Comparison of ENCODE assay signal across 8 cellular contexts in the genomic region with DNA sequence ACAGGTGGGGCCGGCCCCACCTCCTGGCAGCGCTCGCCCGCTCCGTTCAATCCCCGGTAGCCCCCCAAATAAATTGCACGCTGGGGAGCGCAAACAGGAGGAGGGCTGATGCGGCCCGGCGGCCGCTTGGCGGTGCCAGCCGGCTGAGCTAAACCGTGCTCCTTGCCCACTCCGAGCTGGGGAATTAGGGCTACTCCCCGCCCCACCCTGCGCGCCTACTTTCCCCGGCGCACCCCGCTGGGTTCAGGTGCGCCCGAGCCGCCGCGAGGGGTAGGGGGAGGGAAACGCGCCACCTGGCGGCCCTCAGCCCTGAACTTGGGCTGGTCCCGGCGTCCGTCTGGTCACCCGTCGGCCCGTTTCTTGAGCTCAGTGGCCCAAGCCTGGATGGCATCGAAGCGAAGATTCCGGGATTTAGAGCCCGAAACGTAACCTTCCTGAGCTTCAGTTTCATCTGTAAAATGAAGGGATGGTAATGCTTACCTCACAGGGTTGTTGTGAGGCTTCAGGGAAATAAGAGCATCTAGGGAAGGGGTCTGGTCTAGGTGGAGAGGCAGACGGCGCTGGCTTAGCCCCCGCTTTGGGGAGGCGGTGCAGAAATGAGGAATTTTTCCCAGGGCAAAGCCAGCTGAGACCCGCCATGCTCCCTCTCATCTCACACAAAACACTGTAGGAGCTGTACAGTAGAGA. TPM values are rescaled to one million over a fixed set of nuclear protein-coding genes. Genes with fewer than 3 reads are reported as not detected.
DNase-seq lines count a peak whose midpoint lies in the region; ATAC-seq and TF ChIP-seq lines count a peak whose summit lies in the region.

No MANE protein-coding gene starts in this region.

- H3K9ac ChIP-seq in rectal smooth muscle tissue (ENCODE audit: low read length) = no peak overlapping the region

- H3K27ac ChIP-seq in rectal smooth muscle tissue (ENCODE audit: low read depth, low read length) = no peak overlapping the region
- no peak overlapping the region for H3K27ac ChIP-seq in aorta (ENCODE audit: low read depth in 1 of 2, low read length in 2 of 2)

- no peaks in the 10 kb centered on the region for H3K4me1 Mint-ChIP-seq in Caco-2 (ENCODE audit: low read depth, unreplicated experiment)
- no peaks in the 10 kb centered on the region for H3K4me1 Mint-ChIP-seq in activated naive CD8-positive, alpha-beta T cell treated with anti-CD3 and anti-CD28 coated beads for 36 hours

- peak overlapping the region; percentile 76 for H3K4me3 Mint-ChIP-seq in Caco-2 (ENCODE audit: unreplicated experiment)
- H3K4me3 Mint-ChIP-seq in activated naive CD8-positive, alpha-beta T cell treated with anti-CD3 and anti-CD28 coated beads for 36 hours = peak overlapping the region; percentile 72

- H3K4me1 ChIP-seq in Caco-2 = peaks cover 12% of the 10 kb centered on the region
- H3K4me1 ChIP-seq in rectal smooth muscle tissue (ENCODE audit: control insufficient read depth, insufficient read depth, low read length) = no peaks in the 10 kb centered on the region
- H3K4me1 ChIP-seq in aorta (ENCODE audit: control insufficient read depth in 1 of 2, insufficient read depth in 2 of 2, low read length in 2 of 2) = no peaks in the 10 kb centered on the region

- POLR2A ChIA-PET in Caco-2 (lab: Charles Lee) = interaction anchor here (0.7 to 1.2 kb wide), 4 partner anchors 9 to 138 kb away, joined by 4 to 13 read pairs (median 6); a partner anchor contains a TSS

- no TSS peak for BruUV-seq in Caco-2 (replicated peaks; lab: Mats Ljungman, UMichigan)

- H3K36me3 Mint-ChIP-seq in Caco-2 (ENCODE audit: insufficient read depth, unreplicated experiment) = peaks cover 5% of the 10 kb centered on the region
- no peaks in the 10 kb centered on the region for H3K36me3 Mint-ChIP-seq in activated naive CD8-positive, alpha-beta T cell treated with anti-CD3 and anti-CD28 coated beads for 36 hours

- H3K27me3 ChIP-seq in Caco-2 (replicated peaks; ENCODE audit: control insufficient read depth, insufficient read depth, low read length) (no peaks in the 10 kb centered on the region), rectal smooth muscle tissue (ENCODE audit: control insufficient read depth, insufficient read depth, low read length) (peaks cover 12% of the 10 kb centered on the region), aorta (ENCODE audit: control insufficient read depth in 1 of 2, insufficient read depth in 2 of 2, low read length in 1 of 2) (no peaks in the 10 kb centered on the region)

- CTCF ChIA-PET in Caco-2 (lab: Charles Lee) = interaction anchor here (0.5 to 2.7 kb wide), 18 partner anchors 9 to 1163 kb away, joined by 3 to 32 read pairs (median 4); a partner anchor contains a TSS

- DNase-seq in Caco-2 = peak; percentile 67 to 85
- peak; percentile 67 for DNase-seq in HuH-7.5 (ENCODE audit: low spot score)
- DNase-seq in SK-N-DZ (ENCODE audit: low spot score) = peak; percentile 32
- peak; percentile 73 for DNase-seq in activated naive CD8-positive, alpha-beta T cell treated with anti-CD3 and anti-CD28 coated beads for 36 hours
- peak; percentile 79 for DNase-seq in left ventricle myocardium superior
- peak; percentile 59 to 87 for DNase-seq in aorta

- H3K9me3 Mint-ChIP-seq in Caco-2 (ENCODE audit: unreplicated experiment) = peaks cover 3% of the 10 kb centered on the region
- peaks cover under 1% of the 10 kb centered on the region for H3K9me3 Mint-ChIP-seq in activated naive CD8-positive, alpha-beta T cell treated with anti-CD3 and anti-CD28 coated beads for 36 hours

- 3% methylated on average over 39 to 46 of the region's 46 CpGs for WGBS in aorta, 2 donors

- no peak overlapping the region for H3K27ac Mint-ChIP-seq in Caco-2 (ENCODE audit: unreplicated experiment)
- H3K27ac Mint-ChIP-seq in activated naive CD8-positive, alpha-beta T cell treated with anti-CD3 and anti-CD28 coated beads for 36 hours = no peak overlapping the region

- intact Hi-C loops in Caco-2 (cut with micrococcal nuclease; ENCODE audit: unreplicated experiment) = loop anchor here (1.0 kb wide), 2 partner anchors 50 to 85 kb away; no protein-coding TSS in a partner anchor
- intact Hi-C loops in left ventricle myocardium superior (cut with micrococcal nuclease) = loop anchor here (2.0 kb wide), 1 partner anchor 85 kb away; no protein-coding TSS in a partner anchor
- intact Hi-C loops in aorta (cut with DNase I) = loop anchor here (5.0 kb wide), 1 partner anchor 85 kb away; no protein-coding TSS in a partner anchor

- H3K36me3 ChIP-seq in Caco-2 (ENCODE audit: control insufficient read depth, insufficient read depth, low read length) (no peaks in the 10 kb centered on the region), rectal smooth muscle tissue (ENCODE audit: control insufficient read depth, insufficient read depth, low read length) (no peaks in the 10 kb centered on the region), aorta (ENCODE audit: control insufficient read depth in 1 of 2, insufficient read depth in 2 of 2, low read length in 1 of 2) (no peaks in the 10 kb centered on the region)

- ATAC-seq in GM21447 (IDR thresholded peaks at IDR 0.05; ENCODE audit: unreplicated experiment) (peak; percentile 68), left ventricle myocardium superior (peak; percentile 87), aorta (ENCODE audit: low FRiP score) (peak; percentile 81)

- H3K9me3 ChIP-seq in Caco-2 (no peaks in the 10 kb centered on the region), aorta (ENCODE audit: control insufficient read depth, low read length) (no peaks in the 10 kb centered on the region)

- no peaks in the 10 kb centered on the region for H3K27me3 Mint-ChIP-seq in Caco-2 (ENCODE audit: insufficient read depth, unreplicated experiment)
- H3K27me3 Mint-ChIP-seq in activated naive CD8-positive, alpha-beta T cell treated with anti-CD3 and anti-CD28 coated beads for 36 hours = peaks cover 69% of the 10 kb centered on the region

- peak; percentile 47 to 82 for TF ChIP-seq CTCF in Caco-2 (IDR thresholded peaks at IDR 0.05; ENCODE audit: insufficient read depth in 1 of 2, low read depth in 1 of 2, low read length in 1 of 2, severe bottlenecking in 1 of 2, unreplicated experiment in 1 of 2)

- H3K4me3 ChIP-seq in Caco-2 (ENCODE audit: low read depth, low read length) (peak overlapping the region; percentile 68), rectal smooth muscle tissue (ENCODE audit: low read length) (peak overlapping the region; percentile 72), aorta (ENCODE audit: low read length in 2 of 2) (peak overlapping the region; percentile 49 to 67)

RNA-seq across cellular contexts. Expression of a gene that starts 0.5 kb away (rescaled TPM):
- 7.2 and 7.8 TPM in 2 replicates for total RNA-seq in Caco-2 (2022)
- 4.7 and 6.8 TPM in 2 replicates for polyA plus RNA-seq in SK-N-DZ (2014; cell fraction: cytosol; rRNA removed)
- 3.6 and 6.5 TPM in 2 replicates for polyA plus RNA-seq in SK-N-DZ (2014; cell fraction: nucleus; rRNA removed)
- total RNA-seq in activated naive CD8-positive, alpha-beta T cell treated with anti-CD3 and anti-CD28 coated beads for 36 hours = under 1 TPM; 0.08 to 0.20 TPM
- total RNA-seq in left ventricle myocardium superior = 1.5 TPM
- total RNA-seq in aorta = 1 to 10 TPM in 1 of 2 donors, under 1 TPM in 1; 0.45 to 1.2 TPM
- polyA plus RNA-seq in aorta = under 1 TPM in 1 of 2 donors, not detected in 1; 0.50 TPM

RNA-seq across cellular contexts. Expression of a gene that starts 19.0 kb away (rescaled TPM):
- 18.9 and 23.5 TPM in 2 replicates for total RNA-seq in Caco-2 (2022)
- 29.1 and 30.9 TPM in 2 replicates for polyA plus RNA-seq in SK-N-DZ (2014; cell fraction: cytosol; rRNA removed)
- polyA plus RNA-seq in SK-N-DZ (2014; cell fraction: nucleus; rRNA removed) = 49.7 and 54.8 TPM in 2 replicates
- 10 to 100 TPM; 42.3 to 44.0 TPM for total RNA-seq in activated naive CD8-positive, alpha-beta T cell treated with anti-CD3 and anti-CD28 coated beads for 36 hours
- total RNA-seq in left ventricle myocardium superior = 17.4 TPM
- total RNA-seq in aorta = 10 to 100 TPM; 15.3 to 17.3 TPM
- polyA plus RNA-seq in aorta = 10 to 100 TPM in 1 of 2 donors, 1 to 10 TPM in 1; 9.4 to 12.3 TPM

RNA-seq across cellular contexts. Expression of a gene that starts 52.7 kb away (rescaled TPM):
- 2.2 TPM in 2 replicates for total RNA-seq in Caco-2 (2022)
- polyA plus RNA-seq in SK-N-DZ (2014; cell fraction: cytosol; rRNA removed) = 6.4 and 9.9 TPM in 2 replicates
- 13.5 and 19.3 TPM in 2 replicates for polyA plus RNA-seq in SK-N-DZ (2014; cell fraction: nucleus; rRNA removed)
- 10 to 100 TPM; 20.2 to 22.3 TPM for total RNA-seq in activated naive CD8-positive, alpha-beta T cell treated with anti-CD3 and anti-CD28 coated beads for 36 hours
- 0.84 TPM for total RNA-seq in left ventricle myocardium superior
- 1 to 10 TPM; 1.3 to 1.5 TPM for total RNA-seq in aorta
- polyA plus RNA-seq in aorta = 1 to 10 TPM in 1 of 2 donors, under 1 TPM in 1; 0.31 to 3.3 TPM
